ENCODE assay signal across 15 cellular contexts in the genomic region with DNA sequence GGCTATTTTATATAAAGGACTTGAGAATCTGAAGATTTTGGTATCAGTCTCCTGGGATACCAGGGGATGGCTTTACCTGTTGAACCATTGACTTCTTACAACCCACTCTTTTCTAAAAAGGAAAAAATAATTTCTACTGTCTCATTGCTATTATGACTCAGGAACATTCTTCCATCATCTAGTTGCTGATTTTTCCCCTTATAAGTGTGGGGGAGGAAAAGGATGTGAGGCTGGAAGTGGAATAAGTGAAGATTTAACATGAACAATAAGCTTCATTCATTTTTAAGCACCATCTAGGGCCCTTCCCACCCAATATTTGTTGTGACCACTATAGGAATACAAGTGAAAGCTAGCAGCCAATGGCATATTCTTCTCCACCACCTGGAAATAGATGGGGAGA. TPM values are rescaled to one million over a fixed set of nuclear protein-coding genes. Genes with fewer than 3 reads are reported as not detected.
DNase-seq lines count a peak whose midpoint lies in the region; ATAC-seq and TF ChIP-seq lines count a peak whose summit lies in the region.
"Had no signal": no experiment of that assay in that cellular context is flagged by ENCODE, and none has a peak within 500 bp of the region (broad histone marks: within the 10 kb centered on the region; RNA-seq: fewer than 3 reads in every experiment).

No MANE protein-coding gene starts in this region.

- peaks cover 40% of the 10 kb centered on the region for H3K4me1 Mint-ChIP-seq in HFFc6 (ENCODE audit: low read depth)

- no peak overlapping the region for H3K4me3 Mint-ChIP-seq in HFFc6
- H3K4me3 Mint-ChIP-seq: CD4-positive, alpha-beta memory T cell; H9 had no signal

- H3K36me3 Mint-ChIP-seq in HFFc6 (ENCODE audit: low read depth), result peaks cover 24% of the 10 kb centered on the region

- H3K27me3 Mint-ChIP-seq in HFFc6 (ENCODE audit: insufficient read depth), result no peaks in the 10 kb centered on the region
- H3K27me3 Mint-ChIP-seq: CD4-positive, alpha-beta memory T cell had no signal

- H3K9me3 Mint-ChIP-seq in HFFc6, result no peaks in the 10 kb centered on the region
- H3K9me3 Mint-ChIP-seq: H9 had no signal

- peak overlapping the region; percentile 51; the same call in 1 of the 2 replicates for H3K27ac Mint-ChIP-seq in HFFc6
- H3K27ac Mint-ChIP-seq: CD4-positive, alpha-beta memory T cell had no signal

- peak; percentile 59 for DNase-seq in COLO829 (ENCODE audit: low spot score)
- DNase-seq in HFFc6, result no peak
- peak; percentile 24 for DNase-seq in amniotic epithelial cell (ENCODE audit: low read depth)
- DNase-seq in putamen (ENCODE audit: low spot score), result peak; percentile 45
- DNase-seq in stimulated activated CD4-positive, alpha-beta T cell treated with anti-CD3 and anti-CD28 coated beads, Interleukin-12 subunit alpha, Interleukin-12 subunit beta, amount 100 ng/mL, for 4 hours, result no peak
- DNase-seq: AML-193; Calu3; CD4-positive, alpha-beta memory T cell; DMS53; GDM1; H9 had no signal

- ATAC-seq in HG03025 (IDR thresholded peaks at IDR 0.05; ENCODE audit: low FRiP score, unreplicated experiment) (no peak), GM21825 (IDR thresholded peaks at IDR 0.05; ENCODE audit: unreplicated experiment) (no peak)
- ATAC-seq: A549, K562 had no signal

- TF ChIP-seq CTCF in HFFc6 (IDR thresholded peaks at IDR 0.05), result no peak

RNA-seq across cellular contexts. Expression of gene MND1, which starts 10.6 kb away (rescaled TPM):
- total RNA-seq in HFFc6 (2021; fragmentation: NEBNext Ultra II Directional; extraction: Animal tissue kit (Norgen Biotek cat#: 25700)), result 1 to 10 TPM; 4.1 to 9.2 (median 7.3) TPM
- total RNA-seq: CD4-positive, alpha-beta memory T cell had no signal

Comparison
In these comparisons a context has a peak if more than half of its experiments do, and no peak if none do; other contexts are left out.
1. DNase-seq: peak in COLO829 (single experiment), amniotic epithelial cell (single experiment) and putamen (single experiment); none in HFFc6 (single experiment) and stimulated activated CD4-positive, alpha-beta T cell treated with anti-CD3 and anti-CD28 coated beads, Interleukin-12 subunit alpha, Interleukin-12 subunit beta, amount 100 ng/mL, for 4 hours (single experiment).